In genomic region chr11:72007089-72007476, GRCh38 we compare ENCODE assay signal across 1 cellular context.
TF ChIP-seq lines count a peak whose summit lies in the region.

No MANE protein-coding gene starts in this region.

TF ChIP-seq in K562, 482 proteins besides CTCF, POLR2A, EP300 and RAD21:
- TF ChIP-seq POLR2G (IDR thresholded peaks at IDR 0.05; ENCODE audit: low read depth, low read length) (peak; percentile 59), PHTF2 (CRISPR knock-in tag; IDR thresholded peaks at IDR 0.05) (no peak)
